ENCODE assay signal across 16 cellular contexts in the genomic region with DNA sequence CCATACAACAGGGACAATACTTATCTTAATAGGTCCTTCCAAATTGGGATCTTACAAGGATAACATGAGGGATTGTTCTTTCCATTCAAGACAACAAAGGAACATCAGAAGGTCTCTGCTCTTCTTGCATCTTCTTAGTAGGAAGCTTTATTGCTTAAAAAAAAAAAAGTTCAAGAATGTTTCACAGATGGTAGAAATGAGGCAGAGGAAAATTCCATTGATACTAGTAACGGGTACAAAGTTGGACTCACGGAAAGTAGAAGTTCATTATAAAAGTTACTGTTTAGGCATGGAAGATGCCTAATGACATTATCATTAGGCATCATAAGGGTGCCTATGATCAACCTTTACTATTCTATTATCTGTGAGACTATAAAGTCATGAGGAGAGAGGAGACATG.
A peak's percentile ranks its signal among the peaks of the same experiment; 100 is the strongest.
DNase-seq lines count a peak whose midpoint lies in the region; ATAC-seq and TF ChIP-seq lines count a peak whose summit lies in the region.
"Had no signal": no experiment of that assay in that cellular context is flagged by ENCODE, and none has a peak within 500 bp of the region (broad histone marks: within the 10 kb centered on the region; RNA-seq: fewer than 3 reads in every experiment).

No MANE protein-coding gene starts in this region.

- H3K4me1 ChIP-seq in mammary epithelial cell (ENCODE audit: insufficient read depth, low read length) (peaks cover 60% of the 10 kb centered on the region), mesenchymal stem cell (ENCODE audit: control insufficient read depth, insufficient read depth, low read depth, low read length) (peaks cover 9% of the 10 kb centered on the region), upper lobe of left lung (peaks cover 0 to 6% (median 2%) of the 10 kb centered on the region in 4 donors)
- H3K4me1 ChIP-seq: Caco-2 had no signal

- ATAC-seq in HG02759 (IDR thresholded peaks at IDR 0.05; ENCODE audit: unreplicated experiment), result peak; percentile 18
- ATAC-seq in upper lobe of left lung (ENCODE audit: low FRiP score in 2 of 2), result no peak
- no peak for ATAC-seq in HG02798 (IDR thresholded peaks at IDR 0.05; ENCODE audit: poor library complexity, unreplicated experiment)

- dilution Hi-C loops in mammary epithelial cell (cut with HindIII; ENCODE audit: low sequenced_read_pairs), result loop anchor here (5.0 to 10.0 kb wide), 2 partner anchors 37 to 59 kb away; no protein-coding TSS in a partner anchor

- H3K23ac ChIP-seq in mesenchymal stem cell (ENCODE audit: low read length in 2 of 2), result no peak overlapping the region

- H2AK5ac ChIP-seq in mesenchymal stem cell (ENCODE audit: low read length, severe bottlenecking), result no peak overlapping the region

- H3K4me3 ChIP-seq in mammary epithelial cell (replicated peaks in 1 of 3; ENCODE audit: insufficient read depth in 1 of 3, low read depth in 2 of 3, low read length in 3 of 3) (no peak overlapping the region), mesenchymal stem cell (ENCODE audit: insufficient read depth in 1 of 2, low read depth in 1 of 2, low read length in 2 of 2) (no peak overlapping the region), upper lobe of left lung (no peak overlapping the region)
- H3K4me3 ChIP-seq: ovary, SK-N-MC had no signal

- TF ChIP-seq CTCF in mammary epithelial cell (conservative IDR thresholded peaks at IDR 0.05 in 1 of 2, IDR thresholded peaks at IDR 0.05 in 1 of 2; ENCODE audit: extremely low read depth in 1 of 2, insufficient read depth in 1 of 2, low read depth in 1 of 2, low read length in 2 of 2) (no peak), upper lobe of left lung (IDR thresholded peaks at IDR 0.05) (no peak)

- H4K20me1 ChIP-seq in mammary epithelial cell (ENCODE audit: insufficient read depth, low read length), result no peaks in the 10 kb centered on the region

- WGBS in mammary epithelial cell (ENCODE audit: low coverage, missing lambda C conversion rate), result 100% methylated on average over 2 of the region's 2 CpGs
- WGBS in mesenchymal stem cell, result 86% methylated on average over 1 of the region's 2 CpGs
- 90 to 92% methylated on average over 2 of the region's 2 CpGs for WGBS in upper lobe of left lung, 2 donors

- CTCF ChIA-PET in mammary epithelial cell (lab: Charles Lee; ENCODE audit: low non-redundant PET), result interaction anchor here (0.7 kb wide), 1 partner anchor 32 kb away, joined by 5 read pairs; no protein-coding TSS in a partner anchor

- H3K9ac ChIP-seq in mammary epithelial cell (ENCODE audit: insufficient read depth, low read length) (no peak overlapping the region), mesenchymal stem cell (ENCODE audit: low read length) (peak overlapping the region; percentile 80)

- H3K27me3 ChIP-seq in mammary epithelial cell (ENCODE audit: insufficient read depth, low read length) (no peaks in the 10 kb centered on the region), mesenchymal stem cell (ENCODE audit: control insufficient read depth in 1 of 2, insufficient read depth in 1 of 2, low read length in 2 of 2) (no peaks in the 10 kb centered on the region), upper lobe of left lung (no peaks in the 10 kb centered on the region)
- H3K27me3 ChIP-seq: ovary had no signal

- peak overlapping the region; percentile 83 for H3K4me2 ChIP-seq in mammary epithelial cell (ENCODE audit: insufficient read depth, low read depth, low read length)
- no peak overlapping the region for H3K4me2 ChIP-seq in mesenchymal stem cell (ENCODE audit: low read length, poor library complexity, severe bottlenecking)

- in situ Hi-C loops in mammary epithelial cell (cut with MboI; ENCODE audit: low sequenced_read_pairs in 2 of 2), result no loop called here

- peak overlapping the region; percentile 100 for H3K27ac ChIP-seq in mammary epithelial cell (ENCODE audit: insufficient read depth, low read depth, low read length)
- H3K27ac ChIP-seq in mesenchymal stem cell (ENCODE audit: low read length, poor library complexity, severe bottlenecking), result peak overlapping the region; percentile 76
- H3K27ac ChIP-seq in upper lobe of left lung, result peak overlapping the region in 3 of 4 donors; percentile 16 to 58 (median 52)
- H3K27ac ChIP-seq: ovary, SK-N-MC, WERI-Rb-1 had no signal

- H3K79me1 ChIP-seq in mesenchymal stem cell (replicated peaks; ENCODE audit: low read length, poor library complexity, severe bottlenecking), result no peaks in the 10 kb centered on the region

- no peaks in the 10 kb centered on the region for H3K9me3 ChIP-seq in mammary epithelial cell (replicated peaks; ENCODE audit: insufficient read depth, low read length)
- no peaks in the 10 kb centered on the region for H3K9me3 ChIP-seq in mesenchymal stem cell (ENCODE audit: control insufficient read depth, low read length)
- H3K9me3 ChIP-seq in upper lobe of left lung, result no peaks in the 10 kb centered on the region
- H3K9me3 ChIP-seq: Caco-2, ovary had no signal

- H3K79me2 ChIP-seq in mammary epithelial cell (ENCODE audit: insufficient read depth, low read length), result peaks cover 2% of the 10 kb centered on the region

- H2AFZ ChIP-seq in mammary epithelial cell (ENCODE audit: low read depth, low read length), result no peak overlapping the region
- H2AFZ ChIP-seq in mesenchymal stem cell (ENCODE audit: low read depth, low read length), result no peak overlapping the region

- no peak overlapping the region for H4K91ac ChIP-seq in mesenchymal stem cell (ENCODE audit: low read length)

- TF ChIP-seq POLR2A in upper lobe of left lung (IDR thresholded peaks at IDR 0.05), result no peak

- no peak overlapping the region for H2BK15ac ChIP-seq in mesenchymal stem cell (ENCODE audit: low read depth, poor library complexity, severe bottlenecking)

- no peak overlapping the region for H2BK120ac ChIP-seq in mesenchymal stem cell (ENCODE audit: low read depth, low read length)

- DNase-seq in mammary epithelial cell (no peak), mesenchymal stem cell (no peak), upper lobe of left lung (no peak), OCI-M2 (lab: John Stamatoyannopoulos, UW; ENCODE audit: unreplicated experiment) (no peak), mucosa of gallbladder (ENCODE audit: low spot score) (no peak)
- DNase-seq: activated naive CD4-positive, alpha-beta T cell treated with anti-CD3 and anti-CD28 coated beads, Interleukin-2, amount 50 U/mL, for 16 hours; Caco-2; erythroblast; H9; MM.1S; stimulated activated CD8-positive, alpha-beta memory T cell treated with anti-CD3 and anti-CD28 coated beads, Interleukin-4, amount 100 ng/mL, for 48 hours; WERI-Rb-1 had no signal

- no peak overlapping the region for H2BK5ac ChIP-seq in mesenchymal stem cell (ENCODE audit: low read depth, low read length, poor library complexity, severe bottlenecking)

- no peak for TF ChIP-seq EP300 in upper lobe of left lung (IDR thresholded peaks at IDR 0.05)

- H3K36me3 ChIP-seq in mammary epithelial cell (ENCODE audit: insufficient read depth, low read length) (no peaks in the 10 kb centered on the region), mesenchymal stem cell (ENCODE audit: control insufficient read depth in 1 of 2, insufficient read depth in 2 of 2, low read depth in 1 of 2, low read length in 2 of 2) (peaks cover 0 to 54% of the 10 kb centered on the region in 2 experiments), upper lobe of left lung (no peaks in the 10 kb centered on the region)
- H3K36me3 ChIP-seq: ovary had no signal

- no peak overlapping the region for H3K14ac ChIP-seq in mesenchymal stem cell (ENCODE audit: low read length in 2 of 2)

- no peak overlapping the region for H2BK12ac ChIP-seq in mesenchymal stem cell (ENCODE audit: low read length in 2 of 2)

- no peak overlapping the region for H3K18ac ChIP-seq in mesenchymal stem cell (ENCODE audit: low read depth in 1 of 2, low read length in 2 of 2)

- no TSS peak for BruUV-seq in mammary epithelial cell (replicated peaks; lab: Mats Ljungman, UMichigan)

- no peak overlapping the region for H3K4ac ChIP-seq in mesenchymal stem cell (ENCODE audit: low read depth in 1 of 2, low read length in 2 of 2)

- intact Hi-C loops in mammary epithelial cell (cut with micrococcal nuclease), result no loop called here

- no peak overlapping the region for H4K8ac ChIP-seq in mesenchymal stem cell (ENCODE audit: low read length)
